11 cellular contexts compared by ENCODE assay signal in genomic region chr5:68331202-68332108, GRCh38.
A peak's percentile ranks its signal among the peaks of the same experiment; 100 is the strongest.
DNase-seq lines count a peak whose midpoint lies in the region; ATAC-seq and TF ChIP-seq lines count a peak whose summit lies in the region.
"Had no signal": no experiment of that assay in that cellular context is flagged by ENCODE, and none has a peak within 500 bp of the region (broad histone marks: within the 10 kb centered on the region; RNA-seq: fewer than 3 reads in every experiment).

No MANE protein-coding gene starts in this region.

- peak; percentile 86 for DNase-seq in ELR (ENCODE audit: low read depth)
- peak; percentile 67 for DNase-seq in SIG-M5 (lab: John Stamatoyannopoulos, UW)
- no peak for DNase-seq in hepatocyte (ENCODE audit: low spot score)
- DNase-seq in CD8-positive, alpha-beta T cell: no peak
- no peak for DNase-seq in NK-92 treated with Interleukin-12 subunit alpha and Interleukin-12 subunit beta, amount 100 ng/mL, for 24 hours (lab: John Stamatoyannopoulos, UW)
- no peak for DNase-seq in chondrocyte (ENCODE audit: low spot score)
- DNase-seq: activated CD4-positive, alpha-beta T cell treated with anti-CD3 and anti-CD28 coated beads for 36 hours; NCI-H2081 treated with DMSO at 0.1 percent for 48 hours had no signal

- CTCF ChIA-PET in CD8-positive, alpha-beta T cell (lab: Charles Lee): no interaction called here

- no peaks in the 10 kb centered on the region for H3K27me3 Mint-ChIP-seq in CD8-positive, alpha-beta T cell (ENCODE audit: low read depth)
- no peaks in the 10 kb centered on the region for H3K27me3 Mint-ChIP-seq in chondrocyte (ENCODE audit: low read depth)

- H3K36me3 ChIP-seq in hepatocyte (replicated peaks; ENCODE audit: insufficient read depth, low read depth): no peaks in the 10 kb centered on the region
- no peaks in the 10 kb centered on the region for H3K36me3 ChIP-seq in CD8-positive, alpha-beta T cell (ENCODE audit: insufficient read depth, low read length)

- no peak overlapping the region for H2AFZ ChIP-seq in hepatocyte

- no peaks in the 10 kb centered on the region for H3K79me2 ChIP-seq in hepatocyte

- no peaks in the 10 kb centered on the region for H3K4me1 Mint-ChIP-seq in CD8-positive, alpha-beta T cell (ENCODE audit: low read depth)
- H3K4me1 Mint-ChIP-seq in chondrocyte (ENCODE audit: low read depth): peaks cover 31% of the 10 kb centered on the region
- H3K4me1 Mint-ChIP-seq: activated CD4-positive, alpha-beta T cell treated with anti-CD3 and anti-CD28 coated beads for 36 hours had no signal

- 76% methylated on average over 4 of the region's 4 CpGs for WGBS in hepatocyte (ENCODE audit: low lambda C conversion rate, missing lambda C conversion rate)

- H3K27ac Mint-ChIP-seq in CD8-positive, alpha-beta T cell: no peak overlapping the region
- no peak overlapping the region for H3K27ac Mint-ChIP-seq in chondrocyte (ENCODE audit: unreplicated experiment)
- H3K27ac Mint-ChIP-seq: activated CD4-positive, alpha-beta T cell treated with anti-CD3 and anti-CD28 coated beads for 36 hours had no signal

- TF ChIP-seq CTCF in hepatocyte (IDR thresholded peaks at IDR 0.05; ENCODE audit: poor library complexity) (no peak), chondrocyte (IDR thresholded peaks at IDR 0.05) (no peak)
- no peak for TF ChIP-seq CTCF in CD8-positive, alpha-beta T cell (IDR thresholded peaks at IDR 0.05)

- intact Hi-C loops in CD8-positive, alpha-beta T cell (cut with DNase I, micrococcal nuclease): no loop called here

- H3K9me3 Mint-ChIP-seq in CD8-positive, alpha-beta T cell: no peaks in the 10 kb centered on the region
- H3K9me3 Mint-ChIP-seq in chondrocyte (ENCODE audit: low read depth): no peaks in the 10 kb centered on the region

- no peaks in the 10 kb centered on the region for H4K20me1 ChIP-seq in hepatocyte (ENCODE audit: insufficient read depth, poor library complexity, severe bottlenecking)

- H3K9me2 ChIP-seq in hepatocyte (replicated peaks; ENCODE audit: insufficient read depth): no peaks in the 10 kb centered on the region

- peak overlapping the region; percentile 52 for H3K4me2 ChIP-seq in hepatocyte

- ATAC-seq in HG02759 (IDR thresholded peaks at IDR 0.05; ENCODE audit: unreplicated experiment) (peak; percentile 70), GM21526 (IDR thresholded peaks at IDR 0.05; ENCODE audit: low FRiP score, unreplicated experiment) (no peak)
- no peak for ATAC-seq in CD8-positive, alpha-beta T cell
- ATAC-seq: activated CD4-positive, alpha-beta T cell treated with anti-CD3 and anti-CD28 coated beads for 36 hours had no signal

- H3K9me3 ChIP-seq in hepatocyte (ENCODE audit: low read depth): no peaks in the 10 kb centered on the region
- no peaks in the 10 kb centered on the region for H3K9me3 ChIP-seq in CD8-positive, alpha-beta T cell (ENCODE audit: low read length)

- POLR2A ChIA-PET in CD8-positive, alpha-beta T cell (lab: Charles Lee): no interaction called here

- no peak overlapping the region for H3K4me3 ChIP-seq in hepatocyte
- no peak overlapping the region for H3K4me3 ChIP-seq in CD8-positive, alpha-beta T cell (ENCODE audit: low read depth, low read length)
- H3K4me3 ChIP-seq: coronary artery had no signal

- no peaks in the 10 kb centered on the region for H3K36me3 Mint-ChIP-seq in CD8-positive, alpha-beta T cell
- no peaks in the 10 kb centered on the region for H3K36me3 Mint-ChIP-seq in chondrocyte (ENCODE audit: low read depth)

- H3K4me1 ChIP-seq in hepatocyte (ENCODE audit: insufficient read depth): peaks cover 9% of the 10 kb centered on the region
- no peaks in the 10 kb centered on the region for H3K4me1 ChIP-seq in CD8-positive, alpha-beta T cell (ENCODE audit: insufficient read depth, low read length)

- H3K27ac ChIP-seq in hepatocyte: peak overlapping the region; percentile 32
- H3K27ac ChIP-seq in CD8-positive, alpha-beta T cell (ENCODE audit: low read depth, low read length): no peak overlapping the region
- H3K27ac ChIP-seq: coronary artery had no signal

- no peak overlapping the region for H3K4me3 Mint-ChIP-seq in CD8-positive, alpha-beta T cell
- no peak overlapping the region for H3K4me3 Mint-ChIP-seq in chondrocyte (ENCODE audit: unreplicated experiment)
- H3K4me3 Mint-ChIP-seq: activated CD4-positive, alpha-beta T cell treated with anti-CD3 and anti-CD28 coated beads for 36 hours had no signal

- H3K27me3 ChIP-seq in hepatocyte: no peaks in the 10 kb centered on the region
- no peaks in the 10 kb centered on the region for H3K27me3 ChIP-seq in CD8-positive, alpha-beta T cell (ENCODE audit: insufficient read depth, low read length)

Comparison
In these comparisons a context has a peak if more than half of its experiments do, and no peak if none do; other contexts are left out.
1. DNase-seq: peak in ELR (single experiment) and SIG-M5 (single experiment); none in hepatocyte (single experiment), CD8-positive, alpha-beta T cell (0 of 7), NK-92 treated with Interleukin-12 subunit alpha and Interleukin-12 subunit beta, amount 100 ng/mL, for 24 hours (single experiment) and chondrocyte (single experiment).